ENCODE assay signal across 8 cellular contexts in the genomic region with DNA sequence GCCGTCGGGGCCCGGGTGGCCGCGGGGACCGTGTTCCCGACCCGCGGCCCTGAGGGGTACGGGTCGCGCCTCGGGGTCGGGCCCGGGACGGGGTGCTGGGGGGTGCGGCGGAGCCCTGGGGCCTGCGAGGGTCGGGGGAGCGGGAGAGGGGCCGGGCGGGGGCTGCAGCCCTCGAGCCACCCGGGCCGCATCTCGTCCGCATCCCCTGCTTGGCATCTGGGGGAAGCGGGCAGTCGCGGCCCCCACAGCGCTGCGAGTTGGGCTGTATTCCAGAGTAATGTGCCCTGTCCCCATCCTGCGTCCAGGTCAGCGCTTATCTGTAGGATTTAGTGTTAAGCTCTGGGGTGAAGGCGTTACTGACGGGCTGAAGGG. TPM values are rescaled to one million over a fixed set of nuclear protein-coding genes. Genes with fewer than 3 reads are reported as not detected.
DNase-seq lines count a peak whose midpoint lies in the region; ATAC-seq and TF ChIP-seq lines count a peak whose summit lies in the region.

No MANE protein-coding gene starts in this region.

- H3K4me1 Mint-ChIP-seq in activated naive CD4-positive, alpha-beta T cell treated with anti-CD3 and anti-CD28 coated beads for 36 hours (ENCODE audit: low read depth): peaks cover 40% of the 10 kb centered on the region
- peaks cover 34% of the 10 kb centered on the region for H3K4me1 Mint-ChIP-seq in activated T-helper 1 cell treated with anti-CD3 and anti-CD28 coated beads, Interleukin-12 subunit alpha, Interleukin-12 subunit beta, Interleukin-2, Interleukin-4 antibody, amounts not matched to agents 30 ng/mL and 10 ng/mL and 1 ng/mL, durations not matched to agents 14 hours and 24 hours and 36 hours (ENCODE audit: low read depth)

- intact Hi-C loops in activated naive CD4-positive, alpha-beta T cell treated with anti-CD3 and anti-CD28 coated beads for 36 hours (cut with micrococcal nuclease): no loop called here
- intact Hi-C loops in activated T-helper 1 cell treated with anti-CD3 and anti-CD28 coated beads, Interleukin-12 subunit alpha, Interleukin-12 subunit beta, Interleukin-2, Interleukin-4 antibody, amounts not matched to agents 30 ng/mL and 10 ng/mL and 1 ng/mL, durations not matched to agents 14 hours and 24 hours and 36 hours (cut with micrococcal nuclease): loop anchor here (5.0 to 10.0 kb wide), 2 partner anchors 777 to 1510 kb away; a partner anchor contains a TSS

- no peak for ATAC-seq in GM21529 (IDR thresholded peaks at IDR 0.05; ENCODE audit: unreplicated experiment)
- ATAC-seq in GM18519 (IDR thresholded peaks at IDR 0.05; ENCODE audit: low FRiP score, unreplicated experiment): no peak

- peak overlapping the region; percentile 85 for H3K4me3 ChIP-seq in suprapubic skin

- H3K27ac Mint-ChIP-seq in activated naive CD4-positive, alpha-beta T cell treated with anti-CD3 and anti-CD28 coated beads for 36 hours: peak overlapping the region; percentile 79
- H3K27ac Mint-ChIP-seq in activated T-helper 1 cell treated with anti-CD3 and anti-CD28 coated beads, Interleukin-12 subunit alpha, Interleukin-12 subunit beta, Interleukin-2, Interleukin-4 antibody, amounts not matched to agents 30 ng/mL and 10 ng/mL and 1 ng/mL, durations not matched to agents 14 hours and 24 hours and 36 hours: peak overlapping the region; percentile 82

- H3K27me3 ChIP-seq in suprapubic skin: no peaks in the 10 kb centered on the region

- DNase-seq in activated naive CD4-positive, alpha-beta T cell treated with anti-CD3 and anti-CD28 coated beads for 36 hours: no peak
- no peak for DNase-seq in activated naive CD4-positive, alpha-beta T cell treated with anti-CD3 and anti-CD28 coated beads, Interleukin-2, amount 50 U/mL, for 16 hours
- DNase-seq in activated T-helper 1 cell treated with anti-CD3 and anti-CD28 coated beads, Interleukin-12 subunit alpha, Interleukin-12 subunit beta, Interleukin-2, Interleukin-4 antibody, amounts not matched to agents 30 ng/mL and 10 ng/mL and 1 ng/mL, durations not matched to agents 14 hours and 24 hours and 36 hours (ENCODE audit: low spot score): no peak
- peak; percentile 14 for DNase-seq in iris pigment epithelial cell (ENCODE audit: low read depth)
- no peak for DNase-seq in suprapubic skin (ENCODE audit: low spot score in 2 of 2)
- no peak for DNase-seq in OCI-M2 (lab: John Stamatoyannopoulos, UW; ENCODE audit: unreplicated experiment)

- H3K9me3 ChIP-seq in suprapubic skin: no peaks in the 10 kb centered on the region

- peak overlapping the region; percentile 88 for H3K4me3 Mint-ChIP-seq in activated naive CD4-positive, alpha-beta T cell treated with anti-CD3 and anti-CD28 coated beads for 36 hours
- peak overlapping the region; percentile 88 for H3K4me3 Mint-ChIP-seq in activated T-helper 1 cell treated with anti-CD3 and anti-CD28 coated beads, Interleukin-12 subunit alpha, Interleukin-12 subunit beta, Interleukin-2, Interleukin-4 antibody, amounts not matched to agents 30 ng/mL and 10 ng/mL and 1 ng/mL, durations not matched to agents 14 hours and 24 hours and 36 hours

- H3K27ac ChIP-seq in suprapubic skin: peak overlapping the region; percentile 87

- H3K4me1 ChIP-seq in suprapubic skin: peaks cover 51% of the 10 kb centered on the region

- WGBS in suprapubic skin: 2% methylated on average over 8 of the region's 37 CpGs

- no peak for TF ChIP-seq CTCF in suprapubic skin (IDR thresholded peaks at IDR 0.05)

- H3K27me3 Mint-ChIP-seq in activated naive CD4-positive, alpha-beta T cell treated with anti-CD3 and anti-CD28 coated beads for 36 hours (ENCODE audit: low read depth): no peaks in the 10 kb centered on the region
- H3K27me3 Mint-ChIP-seq in activated T-helper 1 cell treated with anti-CD3 and anti-CD28 coated beads, Interleukin-12 subunit alpha, Interleukin-12 subunit beta, Interleukin-2, Interleukin-4 antibody, amounts not matched to agents 30 ng/mL and 10 ng/mL and 1 ng/mL, durations not matched to agents 14 hours and 24 hours and 36 hours (ENCODE audit: insufficient read depth): no peaks in the 10 kb centered on the region

- TF ChIP-seq POLR2A in suprapubic skin (IDR thresholded peaks at IDR 0.05): no peak

- H3K9me3 Mint-ChIP-seq in activated naive CD4-positive, alpha-beta T cell treated with anti-CD3 and anti-CD28 coated beads for 36 hours: no peaks in the 10 kb centered on the region
- no peaks in the 10 kb centered on the region for H3K9me3 Mint-ChIP-seq in activated T-helper 1 cell treated with anti-CD3 and anti-CD28 coated beads, Interleukin-12 subunit alpha, Interleukin-12 subunit beta, Interleukin-2, Interleukin-4 antibody, amounts not matched to agents 30 ng/mL and 10 ng/mL and 1 ng/mL, durations not matched to agents 14 hours and 24 hours and 36 hours

- CTCF ChIA-PET in activated naive CD4-positive, alpha-beta T cell treated with anti-CD3 and anti-CD28 coated beads for 36 hours (lab: Charles Lee): interaction anchor here (0.6 to 2.6 kb wide), 5 partner anchors 11 to 252 kb away, joined by 3 to 13 read pairs (median 4); a partner anchor contains a TSS

- peaks cover 24% of the 10 kb centered on the region for H3K36me3 ChIP-seq in suprapubic skin

- H3K36me3 Mint-ChIP-seq in activated naive CD4-positive, alpha-beta T cell treated with anti-CD3 and anti-CD28 coated beads for 36 hours (ENCODE audit: low read depth): peaks cover 10% of the 10 kb centered on the region
- H3K36me3 Mint-ChIP-seq in activated T-helper 1 cell treated with anti-CD3 and anti-CD28 coated beads, Interleukin-12 subunit alpha, Interleukin-12 subunit beta, Interleukin-2, Interleukin-4 antibody, amounts not matched to agents 30 ng/mL and 10 ng/mL and 1 ng/mL, durations not matched to agents 14 hours and 24 hours and 36 hours (ENCODE audit: low read depth): peaks cover 23% of the 10 kb centered on the region

- TF ChIP-seq EP300 in suprapubic skin (IDR thresholded peaks at IDR 0.05): no peak

RNA-seq across cellular contexts. Expression of a gene that starts 0.4 kb away (rescaled TPM):
- total RNA-seq in activated naive CD4-positive, alpha-beta T cell treated with anti-CD3 and anti-CD28 coated beads for 36 hours: 100 to 1,000 TPM; 115 to 124 TPM
- total RNA-seq in activated T-helper 1 cell treated with anti-CD3 and anti-CD28 coated beads, Interleukin-12 subunit alpha, Interleukin-12 subunit beta, Interleukin-2, Interleukin-4 antibody, amounts not matched to agents 30 ng/mL and 10 ng/mL and 1 ng/mL, durations not matched to agents 14 hours and 24 hours and 36 hours: 161 and 177 TPM in 2 replicates
- 10 to 100 TPM; 56.9 to 86.5 (median 81.4) TPM for total RNA-seq in suprapubic skin

RNA-seq across cellular contexts. Expression of a gene that starts 0.7 kb away (rescaled TPM):
- 1 to 10 TPM; 3.2 to 4.9 TPM for total RNA-seq in activated naive CD4-positive, alpha-beta T cell treated with anti-CD3 and anti-CD28 coated beads for 36 hours
- 8.4 and 8.6 TPM in 2 replicates for total RNA-seq in activated T-helper 1 cell treated with anti-CD3 and anti-CD28 coated beads, Interleukin-12 subunit alpha, Interleukin-12 subunit beta, Interleukin-2, Interleukin-4 antibody, amounts not matched to agents 30 ng/mL and 10 ng/mL and 1 ng/mL, durations not matched to agents 14 hours and 24 hours and 36 hours
- total RNA-seq in suprapubic skin: 10 to 100 TPM in 2 of 4 donors, 1 to 10 TPM in 2; 5.7 to 13.4 (median 8.5) TPM

RNA-seq across cellular contexts. Expression of a gene that starts 20.3 kb away (rescaled TPM):
- total RNA-seq in activated naive CD4-positive, alpha-beta T cell treated with anti-CD3 and anti-CD28 coated beads for 36 hours: 1 to 10 TPM; 8.6 to 9.1 TPM
- 22.4 and 24.0 TPM in 2 replicates for total RNA-seq in activated T-helper 1 cell treated with anti-CD3 and anti-CD28 coated beads, Interleukin-12 subunit alpha, Interleukin-12 subunit beta, Interleukin-2, Interleukin-4 antibody, amounts not matched to agents 30 ng/mL and 10 ng/mL and 1 ng/mL, durations not matched to agents 14 hours and 24 hours and 36 hours
- 10 to 100 TPM; 16.2 to 39.2 (median 27.3) TPM for total RNA-seq in suprapubic skin
